ENCODE assay signal across 15 cellular contexts in the genomic region with DNA sequence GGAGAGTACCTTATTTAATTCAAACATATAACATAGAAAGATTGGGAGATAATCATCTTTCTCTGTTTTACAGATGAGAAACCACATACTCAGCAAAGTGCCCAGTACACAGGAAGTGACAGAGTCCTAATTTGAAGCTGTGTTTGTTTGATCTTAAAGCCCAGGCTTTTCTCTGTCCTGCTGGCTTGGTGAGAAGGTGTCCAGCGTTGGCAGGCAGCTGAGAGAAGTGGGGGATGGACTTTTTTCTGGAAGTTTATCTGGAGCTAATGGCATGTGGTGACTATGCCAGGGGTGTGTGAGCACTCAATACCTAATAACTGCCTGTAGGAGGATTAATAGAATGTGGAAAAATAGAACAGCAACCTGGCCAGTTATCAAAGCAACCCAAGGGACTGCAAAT.
DNase-seq lines count a peak whose midpoint lies in the region; ATAC-seq and TF ChIP-seq lines count a peak whose summit lies in the region.
"Had no signal": no experiment of that assay in that cellular context is flagged by ENCODE, and none has a peak within 500 bp of the region (broad histone marks: within the 10 kb centered on the region; RNA-seq: fewer than 3 reads in every experiment).

No MANE protein-coding gene starts in this region.

- H3K4me3 ChIP-seq in tibial artery (no peak overlapping the region), testis (no peak overlapping the region)

- H3K27me3 ChIP-seq in tibial artery (no peaks in the 10 kb centered on the region), testis (no peaks in the 10 kb centered on the region)
- H3K27me3 ChIP-seq: foreskin keratinocyte had no signal

- POLR2A ChIA-PET in activated CD8-positive, alpha-beta T cell treated with anti-CD3 and anti-CD28 coated beads for 36 hours (lab: Charles Lee): no interaction called here

- no peak for TF ChIP-seq POLR2A in testis (IDR thresholded peaks at IDR 0.05)

- peak overlapping the region in 1 of 2 donors; percentile 42 for H3K4me3 Mint-ChIP-seq in activated T-cell treated with anti-CD3 and anti-CD28 coated beads, Interleukin-2, amount 50 U/mL, for 72 hours
- no peak overlapping the region for H3K4me3 Mint-ChIP-seq in activated CD8-positive, alpha-beta T cell treated with anti-CD3 and anti-CD28 coated beads for 36 hours

- H3K36me3 ChIP-seq in tibial artery (no peaks in the 10 kb centered on the region), testis (ENCODE audit: low read depth, missing control alignments) (no peaks in the 10 kb centered on the region)

- DNase-seq in activated T-cell treated with anti-CD3 and anti-CD28 coated beads, Interleukin-2, amount 50 U/mL, for 72 hours: peak in 1 of 2 donors; percentile 2
- DNase-seq in activated T-cell treated with anti-CD3 and anti-CD28 coated beads, Interleukin-2, amount 50 U/mL, for 1 hour: no peak
- no peak for DNase-seq in activated CD8-positive, alpha-beta T cell treated with anti-CD3 and anti-CD28 coated beads for 36 hours
- DNase-seq in retina (peak; percentile 16), tibial artery (no peak), testis (no peak), NCI-H1694 (lab: John Stamatoyannopoulos, UW) (no peak)
- DNase-seq: ACHN, Calu3, foreskin keratinocyte, NCI-H2081 treated with DMSO at 0.1 percent for 48 hours, SHP77 treated with DMSO at 0.1 percent for 48 hours, T1000 had no signal

- H3K9me3 ChIP-seq in tibial artery (no peaks in the 10 kb centered on the region), testis (no peaks in the 10 kb centered on the region)

- TF ChIP-seq CTCF in activated CD8-positive, alpha-beta T cell treated with anti-CD3 and anti-CD28 coated beads for 36 hours (IDR thresholded peaks at IDR 0.05): no peak
- no peak for TF ChIP-seq CTCF in tibial artery (IDR thresholded peaks at IDR 0.05)
- TF ChIP-seq CTCF in testis (IDR thresholded peaks at IDR 0.05): no peak

- peaks cover 13% of the 10 kb centered on the region for H3K4me1 Mint-ChIP-seq in activated T-cell treated with anti-CD3 and anti-CD28 coated beads, Interleukin-2, amount 50 U/mL, for 72 hours (ENCODE audit: low read depth)
- peaks cover 11% of the 10 kb centered on the region for H3K4me1 Mint-ChIP-seq in activated CD8-positive, alpha-beta T cell treated with anti-CD3 and anti-CD28 coated beads for 36 hours (ENCODE audit: low read depth)

- H3K36me3 Mint-ChIP-seq in activated T-cell treated with anti-CD3 and anti-CD28 coated beads, Interleukin-2, amount 50 U/mL, for 72 hours (ENCODE audit: insufficient read depth in 2 of 2): no peaks in the 10 kb centered on the region
- H3K36me3 Mint-ChIP-seq in activated CD8-positive, alpha-beta T cell treated with anti-CD3 and anti-CD28 coated beads for 36 hours (ENCODE audit: low read depth): no peaks in the 10 kb centered on the region

- no peaks in the 10 kb centered on the region for H3K4me1 ChIP-seq in tibial artery
- no peaks in the 10 kb centered on the region for H3K4me1 ChIP-seq in testis
- H3K4me1 ChIP-seq: foreskin keratinocyte had no signal

- peaks cover 7% of the 10 kb centered on the region for H3K27me3 Mint-ChIP-seq in activated T-cell treated with anti-CD3 and anti-CD28 coated beads, Interleukin-2, amount 50 U/mL, for 72 hours (ENCODE audit: low read depth)
- H3K27me3 Mint-ChIP-seq in activated CD8-positive, alpha-beta T cell treated with anti-CD3 and anti-CD28 coated beads for 36 hours: no peaks in the 10 kb centered on the region

- CTCF ChIA-PET in activated CD8-positive, alpha-beta T cell treated with anti-CD3 and anti-CD28 coated beads for 36 hours (lab: Charles Lee): no interaction called here

- peak; percentile 74 to 92 for ATAC-seq in activated T-cell treated with anti-CD3 and anti-CD28 coated beads, Interleukin-2, amount 50 U/mL, for 72 hours (replicated peaks in 1 of 2)
- peak; percentile 81 for ATAC-seq in HG02678 (IDR thresholded peaks at IDR 0.05; ENCODE audit: unreplicated experiment)
- peak; percentile 39 for ATAC-seq in activated CD8-positive, alpha-beta T cell treated with anti-CD3 and anti-CD28 coated beads for 36 hours
- ATAC-seq: foreskin keratinocyte had no signal

- 44 to 45% methylated on average over 1 of the region's 1 CpG for WGBS in testis, 2 donors

- H3K27ac ChIP-seq in tibial artery (no peak overlapping the region), testis (no peak overlapping the region)
- H3K27ac ChIP-seq: foreskin keratinocyte, HL-60 had no signal

- no peak overlapping the region for H3K27ac Mint-ChIP-seq in activated T-cell treated with anti-CD3 and anti-CD28 coated beads, Interleukin-2, amount 50 U/mL, for 72 hours
- H3K27ac Mint-ChIP-seq in activated CD8-positive, alpha-beta T cell treated with anti-CD3 and anti-CD28 coated beads for 36 hours: no peak overlapping the region

- intact Hi-C loops in activated CD8-positive, alpha-beta T cell treated with anti-CD3 and anti-CD28 coated beads for 36 hours (cut with micrococcal nuclease): no loop called here
- intact Hi-C loops in tibial artery (cut with DNase I; ENCODE audit: low total_unique reads): no loop called here
- intact Hi-C loops in testis (cut with DNase I; ENCODE audit: low total_unique reads): no loop called here

- no peaks in the 10 kb centered on the region for H3K9me3 Mint-ChIP-seq in activated T-cell treated with anti-CD3 and anti-CD28 coated beads, Interleukin-2, amount 50 U/mL, for 72 hours
- no peaks in the 10 kb centered on the region for H3K9me3 Mint-ChIP-seq in activated CD8-positive, alpha-beta T cell treated with anti-CD3 and anti-CD28 coated beads for 36 hours
